11 cellular contexts compared by ENCODE assay signal in genomic region chr17:332558-333322, GRCh38. TPM values are rescaled to one million over a fixed set of nuclear protein-coding genes. Genes with fewer than 3 reads are reported as not detected.
DNase-seq lines count a peak whose midpoint lies in the region; ATAC-seq and TF ChIP-seq lines count a peak whose summit lies in the region.
"Had no signal": no experiment of that assay in that cellular context is flagged by ENCODE, and none has a peak within 500 bp of the region (broad histone marks: within the 10 kb centered on the region; RNA-seq: fewer than 3 reads in every experiment).

No MANE protein-coding gene starts in this region.

- H3K36me3 ChIP-seq in endodermal cell (ENCODE audit: control insufficient read depth, insufficient read depth, low read length) (no peaks in the 10 kb centered on the region), mucosa of descending colon (ENCODE audit: low read depth) (no peaks in the 10 kb centered on the region), thymus (ENCODE audit: control insufficient read depth, insufficient read depth) (no peaks in the 10 kb centered on the region)

- no peaks in the 10 kb centered on the region for H3K27me3 ChIP-seq in endodermal cell (ENCODE audit: control insufficient read depth, insufficient read depth, low read length, poor library complexity, severe bottlenecking)
- peaks cover 4% of the 10 kb centered on the region for H3K27me3 ChIP-seq in thymus (ENCODE audit: control insufficient read depth, insufficient read depth)

- H3K27ac Mint-ChIP-seq in endodermal cell = no peak overlapping the region

- H3K4me3 ChIP-seq in endodermal cell (ENCODE audit: low read length) = no peak overlapping the region
- no peak overlapping the region for H3K4me3 ChIP-seq in mucosa of descending colon
- no peak overlapping the region for H3K4me3 ChIP-seq in thymus (ENCODE audit: low read length)

- H3K4me1 ChIP-seq in endodermal cell (ENCODE audit: control insufficient read depth, insufficient read depth, low read length) = no peaks in the 10 kb centered on the region
- H3K4me1 ChIP-seq in mucosa of descending colon (ENCODE audit: low read depth) = peaks cover 8% of the 10 kb centered on the region
- no peaks in the 10 kb centered on the region for H3K4me1 ChIP-seq in thymus (ENCODE audit: control insufficient read depth, insufficient read depth, low read length)

- 88 to 91% methylated on average over 22 to 34 of the region's 34 CpGs for whole genome bisulfite sequencing in endodermal cell (ENCODE audit: insufficient coverage in 1 of 2, insufficient read length in 1 of 2), 2 experiments
- 93% methylated on average over 34 of the region's 34 CpGs for WGBS in thymus

- no peaks in the 10 kb centered on the region for H3K9me3 Mint-ChIP-seq in endodermal cell

- intact Hi-C loops in mucosa of descending colon (cut with DNase I, micrococcal nuclease) = no loop called here

- ATAC-seq in mucosa of descending colon (peak; percentile 15), GM19351 (IDR thresholded peaks at IDR 0.05; ENCODE audit: unreplicated experiment) (no peak)
- ATAC-seq: PC-3 had no signal

- H3K36me3 Mint-ChIP-seq in endodermal cell (ENCODE audit: low read depth) = no peaks in the 10 kb centered on the region

- H3K27me3 Mint-ChIP-seq in endodermal cell (ENCODE audit: insufficient read depth) = no peaks in the 10 kb centered on the region

- H3K4me1 Mint-ChIP-seq in endodermal cell = peaks cover 28% of the 10 kb centered on the region

- no peak overlapping the region for H3K27ac ChIP-seq in endodermal cell (ENCODE audit: low read depth, low read length)
- H3K27ac ChIP-seq in thymus (ENCODE audit: low read depth) = peak overlapping the region; percentile 65

- no peak overlapping the region for H3K9ac ChIP-seq in endodermal cell (ENCODE audit: extremely low read depth, low read length, poor library complexity, severe bottlenecking)

- DNase-seq in endodermal cell = peak; percentile 53
- peak in 2 of 3 donors; percentile 23 to 49 for DNase-seq in mucosa of descending colon
- no peak for DNase-seq in iPS-NIHi7 (ENCODE audit: extremely low spot score)
- no peak for DNase-seq in NCI-H1417 treated with DMSO at 0.1 percent for 48 hours (lab: John Stamatoyannopoulos, UW)
- DNase-seq: activated CD4-positive, alpha-beta T cell treated with anti-CD3 and anti-CD28 coated beads for 48 hours; NCI-H1105; PC-3; stimulated activated CD4-positive, alpha-beta T cell treated with anti-CD3 and anti-CD28 coated beads, Interleukin-2, amount 100 ng/mL, for 24 hours had no signal

- no peaks in the 10 kb centered on the region for H3K9me3 ChIP-seq in endodermal cell (ENCODE audit: control insufficient read depth, low read length)
- H3K9me3 ChIP-seq in mucosa of descending colon = no peaks in the 10 kb centered on the region
- H3K9me3 ChIP-seq in thymus (ENCODE audit: control insufficient read depth) = no peaks in the 10 kb centered on the region

- H3K4me3 Mint-ChIP-seq in endodermal cell = no peak overlapping the region

- TF ChIP-seq CTCF in endodermal cell (conservative IDR thresholded peaks at IDR 0.05) (no peak), mucosa of descending colon (IDR thresholded peaks at IDR 0.05) (no peak)

TF ChIP-seq in PFSK-1, 5 proteins besides CTCF, POLR2A, EP300 and RAD21:
- TF ChIP-seq SIN3A (IDR thresholded peaks at IDR 0.05; ENCODE audit: borderline replicate concordance, insufficient read depth, low read length) = no peak
- TF ChIP-seq FOXP2 (optimal IDR thresholded peaks at IDR 0.05; ENCODE audit: borderline replicate concordance, extremely low read depth, extremely low read length, insufficient read depth) = peak; percentile 18
- 0 out of 2 replicates have a peak, but pooled peaks have one; percentile 26 for TF ChIP-seq TAF1 (IDR thresholded peaks at IDR 0.05; ENCODE audit: borderline replicate concordance, insufficient read depth, low read length)
- no peak for TF ChIP-seq REST (IDR thresholded peaks at IDR 0.05; ENCODE audit: insufficient read depth in 1 of 2, low read depth in 2 of 2, low read length in 2 of 2)
- no peak for TF ChIP-seq POLR2AphosphoS5 (IDR thresholded peaks at IDR 0.05; ENCODE audit: low read depth, low read length)

RNA-seq across cellular contexts. Expression of gene RPH3AL, which starts 19.9 kb away (rescaled TPM):
- 51.5 TPM for polyA plus RNA-seq in PFSK-1 (2012; ENCODE audit: insufficient read length, low read depth)
- total RNA-seq in endodermal cell (10 to 100 TPM; 14.7 to 16.9 TPM), mucosa of descending colon (10 to 100 TPM; 24.0 to 44.1 (median 36.7) TPM)
- 4.1 TPM for polyA plus RNA-seq in endodermal cell (2013, experiment 1 of 2)
- polyA plus RNA-seq in endodermal cell (2013, experiment 2 of 2) = 4.6 TPM
- 3.2 TPM for polyA plus RNA-seq in thymus

Comparison
In these comparisons a context has a peak if more than half of its experiments do, and no peak if none do; other contexts are left out.
1. DNase-seq: peak in endodermal cell (single experiment) and mucosa of descending colon (2 of 3); none in iPS-NIHi7 (single experiment) and NCI-H1417 treated with DMSO at 0.1 percent for 48 hours (single experiment).